ENCODE assay signal across 33 cellular contexts in genomic region chr10:52135101-52135500, GRCh38.
"Had no signal": no experiment of that assay in that cellular context is flagged by ENCODE, and none has a peak within 500 bp of the region (broad histone marks: within the 10 kb centered on the region; RNA-seq: fewer than 3 reads in every experiment).

No MANE protein-coding gene starts in this region.

- H3K9me3 Mint-ChIP-seq: activated CD4-positive, alpha-beta T cell treated with anti-CD3 and anti-CD28 coated beads, Interleukin-2, amount 10 ng/mL, durations not matched to agents 24 days and 14 days; activated CD8-positive, alpha-beta T cell treated with anti-CD3 and anti-CD28 coated beads for 36 hours; activated naive CD4-positive, alpha-beta T cell treated with anti-CD3 and anti-CD28 coated beads, Interleukin-2, amount 50 U/mL, for 24 hours; activated naive CD8-positive, alpha-beta T cell treated with anti-CD3 and anti-CD28 coated beads, Interleukin-2, amount 10 ng/mL, durations not matched to agents 7 days and 5 days; activated T-helper 17 cell treated with anti-CD3 and anti-CD28 coated beads, Interleukin-2, amount 50 U/mL, for 72 hours had no signal

- H3K27me3 Mint-ChIP-seq: activated CD4-positive, alpha-beta T cell treated with anti-CD3 and anti-CD28 coated beads, Interleukin-2, amount 10 ng/mL, durations not matched to agents 24 days and 14 days; activated CD8-positive, alpha-beta T cell treated with anti-CD3 and anti-CD28 coated beads for 36 hours; activated naive CD4-positive, alpha-beta T cell treated with anti-CD3 and anti-CD28 coated beads, Interleukin-2, amount 50 U/mL, for 24 hours; activated naive CD8-positive, alpha-beta T cell treated with anti-CD3 and anti-CD28 coated beads, Interleukin-2, amount 10 ng/mL, durations not matched to agents 7 days and 5 days; activated T-helper 17 cell treated with anti-CD3 and anti-CD28 coated beads, Interleukin-2, amount 50 U/mL, for 72 hours had no signal

- H3K27me3 ChIP-seq: ascending aorta, SJCRH30 had no signal

- H3K9ac ChIP-seq: KMS-11 had no signal

- DNase-seq: activated CD4-positive, alpha-beta T cell treated with anti-CD3 and anti-CD28 coated beads for 1 hour; activated CD4-positive, alpha-beta T cell treated with anti-CD3 and anti-CD28 coated beads, Interleukin-2, amount 10 ng/mL, durations not matched to agents 24 days and 14 days; activated CD4-positive, alpha-beta T cell treated with anti-CD3 and anti-CD28 coated beads, Interleukin-2, amount 50 U/mL, for 4 hours; activated CD4-positive, CD25-positive, alpha-beta regulatory T cell; activated CD8-positive, alpha-beta T cell treated with anti-CD3 and anti-CD28 coated beads for 36 hours; activated effector memory CD4-positive, alpha-beta T cell treated with anti-CD3 and anti-CD28 coated beads, Interleukin-2, amount 50 U/mL, for 16 hours; activated naive CD4-positive, alpha-beta T cell treated with Interleukin-2 at 50 U/mL for 16 hours; activated naive CD8-positive, alpha-beta T cell treated with anti-CD3 and anti-CD28 coated beads, Interleukin-2, amount 10 ng/mL, durations not matched to agents 7 days and 5 days; activated T-cell treated with anti-CD3 and anti-CD28 coated beads, Interleukin-2, amount 50 U/mL, for 1 hour; activated T-cell treated with anti-CD3 and anti-CD28 coated beads, Interleukin-2, amount 50 U/mL, for 72 hours; amygdala; NCI-H1092 treated with DMSO at 0.1 percent for 48 hours; NCI-H1417; NCI-H146; NCI-H187; NCI-H2029 treated with DMSO at 0.1 percent for 48 hours; NCI-H2107; NCI-H2171; NCI-H510A; NCI-H526; NCI-H748 treated with DMSO at 0.1 percent for 48 hours; NK-92 treated with Interleukin-12 subunit alpha and Interleukin-12 subunit beta, amount 100 ng/mL, for 24 hours; PC-9; SHP77; SJCRH30; T1000; WERI-Rb-1 had no signal

- H3K27ac Mint-ChIP-seq: activated CD4-positive, alpha-beta T cell treated with anti-CD3 and anti-CD28 coated beads, Interleukin-2, amount 10 ng/mL, durations not matched to agents 24 days and 14 days; activated CD8-positive, alpha-beta T cell treated with anti-CD3 and anti-CD28 coated beads for 36 hours; activated naive CD4-positive, alpha-beta T cell treated with anti-CD3 and anti-CD28 coated beads, Interleukin-2, amount 50 U/mL, for 24 hours; activated naive CD8-positive, alpha-beta T cell treated with anti-CD3 and anti-CD28 coated beads, Interleukin-2, amount 10 ng/mL, durations not matched to agents 7 days and 5 days; activated T-cell treated with anti-CD3 and anti-CD28 coated beads, Interleukin-2, amount 50 U/mL, for 72 hours; activated T-helper 17 cell treated with anti-CD3 and anti-CD28 coated beads, Interleukin-2, amount 50 U/mL, for 72 hours had no signal

- H3K9me3 ChIP-seq: ascending aorta, SJCRH30 had no signal

- H2AFZ ChIP-seq: PC-9 had no signal

- H3K27ac ChIP-seq: ascending aorta, KMS-11, PC-9, SJCRH30, SK-N-MC, WERI-Rb-1 had no signal

- H3K4me3 ChIP-seq: ascending aorta, PC-9, SJCRH30, SK-N-MC had no signal

- H3K4me1 Mint-ChIP-seq: activated CD4-positive, alpha-beta T cell treated with anti-CD3 and anti-CD28 coated beads, Interleukin-2, amount 10 ng/mL, durations not matched to agents 24 days and 14 days; activated naive CD4-positive, alpha-beta T cell treated with anti-CD3 and anti-CD28 coated beads, Interleukin-2, amount 50 U/mL, for 24 hours; activated naive CD8-positive, alpha-beta T cell treated with anti-CD3 and anti-CD28 coated beads, Interleukin-2, amount 10 ng/mL, durations not matched to agents 7 days and 5 days; activated T-helper 17 cell treated with anti-CD3 and anti-CD28 coated beads, Interleukin-2, amount 50 U/mL, for 72 hours had no signal

- H3K4me3 Mint-ChIP-seq: activated CD4-positive, alpha-beta T cell treated with anti-CD3 and anti-CD28 coated beads, Interleukin-2, amount 10 ng/mL, durations not matched to agents 24 days and 14 days; activated CD8-positive, alpha-beta T cell treated with anti-CD3 and anti-CD28 coated beads for 36 hours; activated naive CD4-positive, alpha-beta T cell treated with anti-CD3 and anti-CD28 coated beads, Interleukin-2, amount 50 U/mL, for 24 hours; activated naive CD8-positive, alpha-beta T cell treated with anti-CD3 and anti-CD28 coated beads, Interleukin-2, amount 10 ng/mL, durations not matched to agents 7 days and 5 days; activated T-cell treated with anti-CD3 and anti-CD28 coated beads, Interleukin-2, amount 50 U/mL, for 72 hours; activated T-helper 17 cell treated with anti-CD3 and anti-CD28 coated beads, Interleukin-2, amount 50 U/mL, for 72 hours had no signal

- H3K36me3 ChIP-seq: ascending aorta, SJCRH30, WERI-Rb-1 had no signal

- H3K36me3 Mint-ChIP-seq: activated naive CD4-positive, alpha-beta T cell treated with anti-CD3 and anti-CD28 coated beads, Interleukin-2, amount 50 U/mL, for 24 hours; activated naive CD8-positive, alpha-beta T cell treated with anti-CD3 and anti-CD28 coated beads, Interleukin-2, amount 10 ng/mL, durations not matched to agents 7 days and 5 days had no signal

- H3K4me1 ChIP-seq: ascending aorta, SJCRH30 had no signal

- H3K4me2 ChIP-seq: KMS-11, PC-9 had no signal

- FAIRE-seq: RCC 7860 had no signal
